1 cellular context compared by ENCODE assay signal in genomic region chr12:122981587-122982493, GRCh38.
TF ChIP-seq lines count a peak whose summit lies in the region.

No MANE protein-coding gene starts in this region.

TF ChIP-seq in H1, 55 proteins besides CTCF, POLR2A, EP300 and RAD21:
- TF ChIP-seq TEAD4 (IDR thresholded peaks at IDR 0.05; ENCODE audit: low read depth, low read length), result no peak
- no peak for TF ChIP-seq NRF1 (IDR thresholded peaks at IDR 0.05; ENCODE audit: low read depth, low read length)
- no peak for TF ChIP-seq TCF12 (IDR thresholded peaks at IDR 0.05; ENCODE audit: low read depth, low read length)
- TF ChIP-seq SIN3A (conservative IDR thresholded peaks at IDR 0.05 in 1 of 2, IDR thresholded peaks at IDR 0.05 in 1 of 2; ENCODE audit: low read depth in 1 of 2, low read length in 2 of 2), result no peak
- TF ChIP-seq CHD2 (IDR thresholded peaks at IDR 0.05; ENCODE audit: low read length), result no peak
